Comparison of ENCODE assay signal across 23 cellular contexts in genomic region chr6:20833881-20834515, GRCh38.
A peak's percentile ranks its signal among the peaks of the same experiment; 100 is the strongest.
DNase-seq lines count a peak whose midpoint lies in the region; ATAC-seq and TF ChIP-seq lines count a peak whose summit lies in the region.
"Had no signal": no experiment of that assay in that cellular context is flagged by ENCODE, and none has a peak within 500 bp of the region (broad histone marks: within the 10 kb centered on the region; RNA-seq: fewer than 3 reads in every experiment).

No MANE protein-coding gene starts in this region.

- no peaks in the 10 kb centered on the region for H3K79me2 ChIP-seq in neural progenitor cell (ENCODE audit: low read depth)
- H3K79me2 ChIP-seq: hepatocyte had no signal

- no peaks in the 10 kb centered on the region for H4K20me1 ChIP-seq in neural progenitor cell (ENCODE audit: low read depth)

- peaks cover 9% of the 10 kb centered on the region for H3F3A ChIP-seq in neural progenitor cell (ENCODE audit: low read depth)

- H3K4me3 ChIP-seq in neural progenitor cell (no peak overlapping the region), ascending aorta (no peak overlapping the region)
- H3K4me3 ChIP-seq: hepatocyte, prostate gland had no signal

- H3K9me3 Mint-ChIP-seq in neural progenitor cell: no peaks in the 10 kb centered on the region
- H3K9me3 Mint-ChIP-seq: IgD-negative memory B cell, type B pancreatic cell had no signal

- ATAC-seq in SK-N-SH treated with all-trans-retinoic acid at 6 μM for 48 hours (peak; percentile 79), HG03045 (IDR thresholded peaks at IDR 0.05; ENCODE audit: unreplicated experiment) (no peak)
- ATAC-seq: activated CD8-positive, alpha-beta T cell treated with anti-CD3 and anti-CD28 coated beads, Interleukin-2, amount 10 ng/mL, durations not matched to agents 7 days and 5 days had no signal

- TF ChIP-seq CTCF in neural progenitor cell (IDR thresholded peaks at IDR 0.05) (no peak), ascending aorta (IDR thresholded peaks at IDR 0.05) (no peak)

- H3K36me3 Mint-ChIP-seq in neural progenitor cell: peaks cover 2% of the 10 kb centered on the region
- H3K36me3 Mint-ChIP-seq: type B pancreatic cell had no signal

- H3K27ac ChIP-seq in neural progenitor cell (peak overlapping the region; percentile 48), ascending aorta (no peak overlapping the region)
- H3K27ac ChIP-seq: hepatocyte, prostate gland had no signal

- DNase-seq in EH (ENCODE audit: low read depth): peak; percentile 13
- peak; percentile 77 for DNase-seq in foreskin melanocyte
- DNase-seq in neural progenitor cell (ENCODE audit: low spot score): peak; percentile 31
- no peak for DNase-seq in ascending aorta (ENCODE audit: low spot score in 2 of 2)
- no peak for DNase-seq in NCI-H2227 (lab: John Stamatoyannopoulos, UW; ENCODE audit: unreplicated experiment)
- DNase-seq in HT-29 (ENCODE audit: low spot score): no peak
- DNase-seq: activated CD4-positive, alpha-beta T cell treated with anti-CD3 and anti-CD28 coated beads for 1 hour; activated CD8-positive, alpha-beta T cell treated with anti-CD3 and anti-CD28 coated beads, Interleukin-2, amount 10 ng/mL, durations not matched to agents 7 days and 5 days; activated T-cell treated with anti-CD3 and anti-CD28 coated beads for 4 hours; DMS79; effector memory CD4-positive, alpha-beta T cell; NCI-H1105 treated with DMSO at 0.1 percent for 48 hours; NCI-H2029 treated with DMSO at 0.1 percent for 48 hours; NCI-H774; stimulated activated CD8-positive, alpha-beta memory T cell treated with anti-CD3 and anti-CD28 coated beads, Interleukin-4, amount 100 ng/mL, for 48 hours had no signal

- intact Hi-C loops in ascending aorta (cut with DNase I): no loop called here

- no peaks in the 10 kb centered on the region for H3K27me3 ChIP-seq in neural progenitor cell
- H3K27me3 ChIP-seq in ascending aorta: no peaks in the 10 kb centered on the region
- H3K27me3 ChIP-seq: hepatocyte had no signal

- H2AFZ ChIP-seq in neural progenitor cell (replicated peaks): no peak overlapping the region
- H2AFZ ChIP-seq: hepatocyte had no signal

- H3K27ac Mint-ChIP-seq in neural progenitor cell: no peak overlapping the region
- H3K27ac Mint-ChIP-seq: activated CD8-positive, alpha-beta T cell treated with anti-CD3 and anti-CD28 coated beads, Interleukin-2, amount 10 ng/mL, durations not matched to agents 7 days and 5 days; B cell; IgD-negative memory B cell; type B pancreatic cell had no signal

- no peak overlapping the region for H3K4me3 Mint-ChIP-seq in neural progenitor cell
- H3K4me3 Mint-ChIP-seq: activated CD8-positive, alpha-beta T cell treated with anti-CD3 and anti-CD28 coated beads, Interleukin-2, amount 10 ng/mL, durations not matched to agents 7 days and 5 days; B cell; IgD-negative memory B cell; neural crest cell; type B pancreatic cell had no signal

- H3K36me3 ChIP-seq in neural progenitor cell: no peaks in the 10 kb centered on the region
- no peaks in the 10 kb centered on the region for H3K36me3 ChIP-seq in ascending aorta
- H3K36me3 ChIP-seq: prostate gland had no signal

- H3K4me2 ChIP-seq in neural progenitor cell: peak overlapping the region; percentile 39
- H3K4me2 ChIP-seq: hepatocyte had no signal

- H3K27me3 Mint-ChIP-seq in neural progenitor cell (ENCODE audit: insufficient read depth, low read depth): no peaks in the 10 kb centered on the region
- H3K27me3 Mint-ChIP-seq: B cell, IgD-negative memory B cell, type B pancreatic cell had no signal

- no peak overlapping the region for H3K9ac ChIP-seq in neural progenitor cell

- H3K4me1 Mint-ChIP-seq in neural progenitor cell: no peaks in the 10 kb centered on the region
- H3K4me1 Mint-ChIP-seq: B cell had no signal

- peaks cover 21% of the 10 kb centered on the region for H3K4me1 ChIP-seq in neural progenitor cell
- H3K4me1 ChIP-seq in ascending aorta: no peaks in the 10 kb centered on the region
- H3K4me1 ChIP-seq: prostate gland had no signal

- H3K9me3 ChIP-seq in neural progenitor cell (ENCODE audit: low read depth) (no peaks in the 10 kb centered on the region), ascending aorta (no peaks in the 10 kb centered on the region)
- H3K9me3 ChIP-seq: prostate gland had no signal

TF ChIP-seq in SK-N-SH treated with all-trans-retinoic acid at 6 μM for 48 hours, 23 proteins besides CTCF, POLR2A, EP300 and RAD21 (continues in another document):
- TF ChIP-seq CSDC2 (CRISPR knock-in tag; IDR thresholded peaks at IDR 0.05) (no peak), TOX (CRISPR knock-in tag; IDR thresholded peaks at IDR 0.05; ENCODE audit: borderline replicate concordance) (peak; percentile 74), TSHZ2 (CRISPR knock-in tag; IDR thresholded peaks at IDR 0.05) (no peak), POU6F1 (CRISPR knock-in tag; IDR thresholded peaks at IDR 0.05; ENCODE audit: borderline replicate concordance, low read depth) (no peak), PPARA (CRISPR knock-in tag; IDR thresholded peaks at IDR 0.05; ENCODE audit: borderline replicate concordance) (no peak), ZNF565 (CRISPR knock-in tag; conservative IDR thresholded peaks at IDR 0.05; ENCODE audit: low read depth) (no peak), ISL1 (CRISPR knock-in tag; IDR thresholded peaks at IDR 0.05) (peak; percentile 79), ZC3H10 (CRISPR knock-in tag; IDR thresholded peaks at IDR 0.05) (peak; percentile 52; the same call in 1 of the 2 replicates), BACH2 (CRISPR knock-in tag; IDR thresholded peaks at IDR 0.05; ENCODE audit: borderline replicate concordance) (no peak), CREB5 (CRISPR knock-in tag; IDR thresholded peaks at IDR 0.05; ENCODE audit: low read depth) (no peak), CSRNP3 (CRISPR knock-in tag; IDR thresholded peaks at IDR 0.05) (no peak; the same call in 1 of the 2 replicates), OSR1 (CRISPR knock-in tag; IDR thresholded peaks at IDR 0.05) (no peak)

Comparison
In these comparisons a context has a peak if more than half of its experiments do, and no peak if none do; other contexts are left out.
1. DNase-seq: peak in EH (single experiment), foreskin melanocyte (single experiment) and neural progenitor cell (single experiment); none in ascending aorta (0 of 2), NCI-H2227 (single experiment) and HT-29 (single experiment).